In the genomic region with DNA sequence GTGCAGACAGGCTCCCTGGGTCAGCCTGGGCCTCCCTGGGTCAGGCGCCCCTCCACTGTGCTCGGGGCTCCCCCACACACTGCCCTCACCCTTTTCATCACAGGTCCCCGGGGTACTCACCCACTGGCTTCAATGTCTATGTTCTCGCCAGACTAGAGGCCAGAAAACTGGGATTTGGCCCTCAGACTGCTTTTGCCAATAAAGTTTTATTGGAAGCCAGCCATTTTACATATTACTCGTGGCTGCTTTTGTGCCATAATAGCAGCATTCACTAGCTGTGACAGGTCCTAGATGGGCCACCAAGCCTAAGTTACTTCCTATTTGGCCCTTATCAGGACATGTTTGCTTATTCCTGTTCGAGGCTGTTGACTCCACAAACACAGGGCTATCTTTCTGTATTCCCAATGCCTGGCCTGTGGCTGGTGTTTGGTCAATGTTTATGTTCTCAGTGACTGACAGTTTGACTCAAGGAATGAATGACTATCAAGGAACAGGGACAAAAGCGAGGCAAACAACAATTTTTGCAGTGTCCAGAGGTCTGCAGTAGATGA, we compare ENCODE assay signal across 1 cellular context.
TF ChIP-seq lines count a peak whose summit lies in the region.

No MANE protein-coding gene starts in this region.

TF ChIP-seq in K562, 482 proteins besides CTCF, POLR2A, EP300 and RAD21 (continued from another document):
- TF ChIP-seq, protein P1, sequence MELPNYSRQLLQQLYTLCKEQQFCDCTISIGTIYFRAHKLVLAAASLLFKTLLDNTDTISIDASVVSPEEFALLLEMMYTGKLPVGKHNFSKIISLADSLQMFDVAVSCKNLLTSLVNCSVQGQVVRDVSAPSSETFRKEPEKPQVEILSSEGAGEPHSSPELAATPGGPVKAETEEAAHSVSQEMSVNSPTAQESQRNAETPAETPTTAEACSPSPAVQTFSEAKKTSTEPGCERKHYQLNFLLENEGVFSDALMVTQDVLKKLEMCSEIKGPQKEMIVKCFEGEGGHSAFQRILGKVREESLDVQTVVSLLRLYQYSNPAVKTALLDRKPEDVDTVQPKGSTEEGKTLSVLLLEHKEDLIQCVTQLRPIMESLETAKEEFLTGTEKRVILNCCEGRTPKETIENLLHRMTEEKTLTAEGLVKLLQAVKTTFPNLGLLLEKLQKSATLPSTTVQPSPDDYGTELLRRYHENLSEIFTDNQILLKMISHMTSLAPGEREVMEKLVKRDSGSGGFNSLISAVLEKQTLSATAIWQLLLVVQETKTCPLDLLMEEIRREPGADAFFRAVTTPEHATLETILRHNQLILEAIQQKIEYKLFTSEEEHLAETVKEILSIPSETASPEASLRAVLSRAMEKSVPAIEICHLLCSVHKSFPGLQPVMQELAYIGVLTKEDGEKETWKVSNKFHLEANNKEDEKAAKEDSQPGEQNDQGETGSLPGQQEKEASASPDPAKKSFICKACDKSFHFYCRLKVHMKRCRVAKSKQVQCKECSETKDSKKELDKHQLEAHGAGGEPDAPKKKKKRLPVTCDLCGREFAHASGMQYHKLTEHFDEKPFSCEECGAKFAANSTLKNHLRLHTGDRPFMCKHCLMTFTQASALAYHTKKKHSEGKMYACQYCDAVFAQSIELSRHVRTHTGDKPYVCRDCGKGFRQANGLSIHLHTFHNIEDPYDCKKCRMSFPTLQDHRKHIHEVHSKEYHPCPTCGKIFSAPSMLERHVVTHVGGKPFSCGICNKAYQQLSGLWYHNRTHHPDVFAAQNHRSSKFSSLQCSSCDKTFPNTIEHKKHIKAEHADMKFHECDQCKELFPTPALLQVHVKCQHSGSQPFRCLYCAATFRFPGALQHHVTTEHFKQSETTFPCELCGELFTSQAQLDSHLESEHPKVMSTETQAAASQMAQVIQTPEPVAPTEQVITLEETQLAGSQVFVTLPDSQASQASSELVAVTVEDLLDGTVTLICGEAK (IDR thresholded peaks at IDR 0.05): peak; percentile 84
- TF ChIP-seq, protein P1 (CRISPR knock-in tag; IDR thresholded peaks at IDR 0.05): 0 out of 2 replicates have a peak, but pooled peaks have one; percentile 24
- TF ChIP-seq, protein P2, sequence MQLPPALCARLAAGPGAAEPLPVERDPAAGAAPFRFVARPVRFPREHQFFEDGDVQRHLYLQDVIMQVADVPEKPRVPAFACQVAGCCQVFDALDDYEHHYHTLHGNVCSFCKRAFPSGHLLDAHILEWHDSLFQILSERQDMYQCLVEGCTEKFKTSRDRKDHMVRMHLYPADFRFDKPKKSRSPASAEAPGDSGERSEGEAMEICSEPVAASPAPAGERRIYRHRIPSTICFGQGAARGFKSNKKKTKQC (CRISPR knock-in tag; IDR thresholded peaks at IDR 0.05): no peak
